8 cellular contexts compared by ENCODE assay signal in genomic region chr2:215434447-215435260, GRCh38. TPM values are rescaled to one million over a fixed set of nuclear protein-coding genes. Genes with fewer than 3 reads are reported as not detected.
DNase-seq lines count a peak whose midpoint lies in the region; ATAC-seq and TF ChIP-seq lines count a peak whose summit lies in the region.

No MANE protein-coding gene starts in this region.

- H3K27me3 Mint-ChIP-seq in progenitor cell of endocrine pancreas, result no peaks in the 10 kb centered on the region

- H3K4me1 Mint-ChIP-seq in progenitor cell of endocrine pancreas (ENCODE audit: low read depth), result peaks cover 57% of the 10 kb centered on the region

- peak overlapping the region; percentile 92 for H3K27ac Mint-ChIP-seq in progenitor cell of endocrine pancreas

- ATAC-seq in SK-N-SH treated with all-trans-retinoic acid at 6 μM for 48 hours, result 0 out of 3 replicates have a peak, but pooled peaks have one; percentile 4
- ATAC-seq in HG03460 (IDR thresholded peaks at IDR 0.05; ENCODE audit: unreplicated experiment), result no peak
- ATAC-seq in GM18870 (IDR thresholded peaks at IDR 0.05; ENCODE audit: unreplicated experiment), result no peak

- H3K36me3 Mint-ChIP-seq in progenitor cell of endocrine pancreas (ENCODE audit: insufficient read depth), result peaks cover 38% of the 10 kb centered on the region

- DNase-seq in ELR (ENCODE audit: low read depth) (peak; percentile 54), fibroblast of pulmonary artery (ENCODE audit: low read depth) (peak; percentile 61), progenitor cell of endocrine pancreas (ENCODE audit: low spot score, unreplicated experiment) (no peak), Kasumi-1 (lab: John Stamatoyannopoulos, UW) (no peak), NCI-H1092 (lab: John Stamatoyannopoulos, UW) (no peak)

- no peak for TF ChIP-seq CTCF in fibroblast of pulmonary artery (IDR thresholded peaks at IDR 0.05; ENCODE audit: low read length, missing control alignments)
- no peak for TF ChIP-seq CTCF in progenitor cell of endocrine pancreas (IDR thresholded peaks at IDR 0.05; ENCODE audit: unreplicated experiment)

- peak overlapping the region; percentile 85 for H3K4me3 Mint-ChIP-seq in progenitor cell of endocrine pancreas (ENCODE audit: low read depth)

- peak overlapping the region; percentile 90 for H3K4me3 ChIP-seq in fibroblast of pulmonary artery (replicated peaks; ENCODE audit: low read depth, low read length)

- H3K9me3 Mint-ChIP-seq in progenitor cell of endocrine pancreas (ENCODE audit: low read depth), result no peaks in the 10 kb centered on the region

TF ChIP-seq in SK-N-SH treated with all-trans-retinoic acid at 6 μM for 48 hours, 23 proteins besides CTCF, POLR2A, EP300 and RAD21:
- TF ChIP-seq ZC3H10 (CRISPR knock-in tag; IDR thresholded peaks at IDR 0.05), result no peak
- no peak for TF ChIP-seq ARNTL (CRISPR knock-in tag; IDR thresholded peaks at IDR 0.05; ENCODE audit: borderline replicate concordance, low read depth)
- no peak for TF ChIP-seq BACH2 (CRISPR knock-in tag; IDR thresholded peaks at IDR 0.05; ENCODE audit: borderline replicate concordance)
- TF ChIP-seq SNAI2 (CRISPR knock-in tag; IDR thresholded peaks at IDR 0.05), result no peak
- TF ChIP-seq ISL1 (CRISPR knock-in tag; IDR thresholded peaks at IDR 0.05), result no peak
- no peak for TF ChIP-seq CSRNP3 (CRISPR knock-in tag; IDR thresholded peaks at IDR 0.05)
- no peak for TF ChIP-seq ZNF8 (CRISPR knock-in tag; IDR thresholded peaks at IDR 0.05)
- TF ChIP-seq PPARA (CRISPR knock-in tag; IDR thresholded peaks at IDR 0.05; ENCODE audit: borderline replicate concordance), result no peak
- no peak for TF ChIP-seq ZFP3 (CRISPR knock-in tag; IDR thresholded peaks at IDR 0.05)
- TF ChIP-seq OSR1 (CRISPR knock-in tag; IDR thresholded peaks at IDR 0.05), result no peak
- no peak for TF ChIP-seq ZNF70 (CRISPR knock-in tag; IDR thresholded peaks at IDR 0.05)
- no peak for TF ChIP-seq RARB (CRISPR knock-in tag; IDR thresholded peaks at IDR 0.05)
- no peak for TF ChIP-seq CSDC2 (CRISPR knock-in tag; IDR thresholded peaks at IDR 0.05)
- no peak for TF ChIP-seq POU6F1 (CRISPR knock-in tag; IDR thresholded peaks at IDR 0.05; ENCODE audit: borderline replicate concordance, low read depth)
- TF ChIP-seq TOX (CRISPR knock-in tag; IDR thresholded peaks at IDR 0.05; ENCODE audit: borderline replicate concordance), result no peak
TF ChIP-seq in SK-N-SH treated with all-trans-retinoic acid at 6 μM for 48 hours: peak in this region for 0.

RNA-seq across cellular contexts. Expression of gene FN1, which starts 1.2 kb away (rescaled TPM):
- total RNA-seq in progenitor cell of endocrine pancreas, result 2,640 and 2,744 TPM in 2 replicates

Comparison
In these comparisons a context has a peak if more than half of its experiments do, and no peak if none do; other contexts are left out.
1. DNase-seq: peak in ELR (single experiment) and fibroblast of pulmonary artery (single experiment); none in progenitor cell of endocrine pancreas (single experiment), Kasumi-1 (0 of 2) and NCI-H1092 (single experiment).